1 cellular context compared by ENCODE assay signal in genomic region chr19:4064551-4065260, GRCh38.
TF ChIP-seq lines count a peak whose summit lies in the region.

No MANE protein-coding gene starts in this region.

TF ChIP-seq in HepG2, 621 proteins besides CTCF, POLR2A, EP300 and RAD21 (continued from another document):
- peak; percentile 16; the same call in 1 of the 2 replicates for TF ChIP-seq ZNF280B (CRISPR knock-in tag; IDR thresholded peaks at IDR 0.05; ENCODE audit: borderline replicate concordance)
- 0 out of 2 replicates have a peak, but pooled peaks have one; percentile 29 for TF ChIP-seq HDAC1 (CRISPR knock-in tag; IDR thresholded peaks at IDR 0.05)
